Comparison of ENCODE assay signal across 30 cellular contexts in the genomic region with DNA sequence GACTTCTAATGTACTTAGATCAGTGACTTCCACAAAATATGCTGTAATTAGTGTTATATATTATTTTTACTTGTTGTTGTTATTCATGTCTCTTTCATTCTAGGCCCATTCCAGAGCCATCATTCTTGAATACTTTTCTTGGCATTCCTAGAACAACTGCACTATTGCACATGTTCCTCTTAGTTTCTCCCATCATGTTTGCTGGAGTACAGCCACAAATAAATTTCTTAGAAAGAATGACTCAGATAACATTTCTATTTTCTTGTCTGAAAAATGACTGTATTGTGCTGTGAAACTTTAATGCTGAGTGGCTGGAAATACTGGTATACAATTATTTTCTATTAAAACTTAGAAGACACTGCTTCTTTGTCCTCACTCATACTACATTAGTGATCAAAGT.
"Had no signal": no experiment of that assay in that cellular context is flagged by ENCODE, and none has a peak within 500 bp of the region (broad histone marks: within the 10 kb centered on the region; RNA-seq: fewer than 3 reads in every experiment).

No MANE protein-coding gene starts in this region.

- H3K36me3 ChIP-seq: brain microvascular endothelial cell, esophagus muscularis mucosa, WERI-Rb-1 had no signal

- H3K27ac Mint-ChIP-seq: activated B cell treated with CpG ODN at 0.5 μM for 24 hours; activated CD4-positive, alpha-beta memory T cell treated with anti-CD3 and anti-CD28 coated beads, Interleukin-2, amount 10 ng/mL, durations not matched to agents 7 days and 5 days; activated CD4-positive, alpha-beta T cell treated with anti-CD3 and anti-CD28 coated beads for 36 hours; activated CD4-positive, alpha-beta T cell treated with anti-CD3 and anti-CD28 coated beads, Interleukin-2, amount 10 ng/mL, durations not matched to agents 24 days and 14 days; activated naive CD8-positive, alpha-beta T cell; activated T-helper 17 cell treated with anti-CD3 and anti-CD28 coated beads, Interleukin-2, amount 50 U/mL, for 72 hours; dendritic cell treated with granulocyte-macrophage colony-stimulating factor and Interleukin-4, amounts not matched to agents 40 ng/mL and 50 ng/mL, for 4 days; endodermal cell; T-helper 17 cell; T-helper 2 cell treated with Interferon-gamma antibody and Interleukin-4, amounts not matched to agents 5 μg/mL and 100 μg/mL, for 36 hours had no signal

- H3K27ac ChIP-seq: brain microvascular endothelial cell, coronary artery, dorsolateral prefrontal cortex, esophagus muscularis mucosa, WERI-Rb-1 had no signal

- H3K9me3 Mint-ChIP-seq: activated CD4-positive, alpha-beta memory T cell treated with anti-CD3 and anti-CD28 coated beads, Interleukin-2, amount 10 ng/mL, durations not matched to agents 7 days and 5 days had no signal

- DNase-seq: activated B cell treated with CpG ODN at 0.5 μM for 24 hours; activated CD4-positive, alpha-beta memory T cell treated with anti-CD3 and anti-CD28 coated beads, Interleukin-2, amount 10 ng/mL, durations not matched to agents 7 days and 5 days; activated CD4-positive, alpha-beta T cell treated with anti-CD3 and anti-CD28 coated beads for 36 hours; activated CD4-positive, alpha-beta T cell treated with anti-CD3 and anti-CD28 coated beads, Interleukin-2, amount 10 ng/mL, durations not matched to agents 24 days and 14 days; activated CD4-positive, CD25-positive, alpha-beta regulatory T cell treated with anti-CD3 and anti-CD28 coated beads, Interleukin-2, amount 50 U/mL, for 72 hours; activated CD8-positive, alpha-beta memory T cell treated with anti-CD3 and anti-CD28 coated beads, Interleukin-2, amount 50 U/mL, for 48 hours; activated effector memory CD4-positive, alpha-beta T cell treated with Interleukin-2 at 50 U/mL for 16 hours; activated gamma-delta T cell treated with Interleukin-2 at 50 U/mL for 16 hours; activated naive CD4-positive, alpha-beta T cell treated with anti-CD3 and anti-CD28 coated beads, Interleukin-2, amount 50 U/mL, for 16 hours; activated naive CD4-positive, alpha-beta T cell treated with Interleukin-2 at 50 U/mL for 16 hours; activated T-cell treated with anti-CD3 and anti-CD28 coated beads, Interleukin-2, amount 50 U/mL, for 4 hours; amniotic stem cell; anterior cingulate cortex; brain microvascular endothelial cell; dorsolateral prefrontal cortex; effector memory CD4-positive, alpha-beta T cell; endodermal cell; erythroblast; head of caudate nucleus; T-helper 1 cell; T-helper 17 cell; T1000; WERI-Rb-1 had no signal

- H3K4me1 ChIP-seq: esophagus muscularis mucosa had no signal

- H3K27me3 Mint-ChIP-seq: activated B cell treated with CpG ODN at 0.5 μM for 24 hours; activated CD4-positive, alpha-beta memory T cell treated with anti-CD3 and anti-CD28 coated beads, Interleukin-2, amount 10 ng/mL, durations not matched to agents 7 days and 5 days; activated CD4-positive, alpha-beta T cell treated with anti-CD3 and anti-CD28 coated beads for 36 hours; activated CD4-positive, alpha-beta T cell treated with anti-CD3 and anti-CD28 coated beads, Interleukin-2, amount 10 ng/mL, durations not matched to agents 24 days and 14 days; activated naive CD8-positive, alpha-beta T cell; activated T-helper 17 cell treated with anti-CD3 and anti-CD28 coated beads, Interleukin-2, amount 50 U/mL, for 72 hours; central memory CD8-positive, alpha-beta T cell; dendritic cell treated with granulocyte-macrophage colony-stimulating factor and Interleukin-4, amounts not matched to agents 40 ng/mL and 50 ng/mL, for 4 days; T-helper 17 cell had no signal

- ATAC-seq: activated CD4-positive, alpha-beta T cell treated with anti-CD3 and anti-CD28 coated beads for 36 hours; activated T-cell treated with anti-CD3 and anti-CD28 coated beads, Interleukin-2, amount 50 U/mL, for 4 hours; activated T-helper 17 cell treated with anti-CD3 and anti-CD28 coated beads, Interleukin-2, amount 50 U/mL, for 72 hours; T-helper 17 cell had no signal

- H3K4me3 ChIP-seq: coronary artery, dorsolateral prefrontal cortex, esophagus muscularis mucosa had no signal

- H3K9me3 ChIP-seq: esophagus muscularis mucosa had no signal

- H3K27me3 ChIP-seq: brain microvascular endothelial cell, dorsolateral prefrontal cortex, esophagus muscularis mucosa had no signal

- H3K4me3 Mint-ChIP-seq: activated B cell treated with CpG ODN at 0.5 μM for 24 hours; activated CD4-positive, alpha-beta memory T cell treated with anti-CD3 and anti-CD28 coated beads, Interleukin-2, amount 10 ng/mL, durations not matched to agents 7 days and 5 days; activated CD4-positive, alpha-beta T cell treated with anti-CD3 and anti-CD28 coated beads for 36 hours; activated CD4-positive, alpha-beta T cell treated with anti-CD3 and anti-CD28 coated beads, Interleukin-2, amount 10 ng/mL, durations not matched to agents 24 days and 14 days; activated naive CD8-positive, alpha-beta T cell; activated T-cell treated with anti-CD3 and anti-CD28 coated beads, Interleukin-2, amount 50 U/mL, for 4 hours; activated T-helper 17 cell treated with anti-CD3 and anti-CD28 coated beads, Interleukin-2, amount 50 U/mL, for 72 hours; central memory CD8-positive, alpha-beta T cell; dendritic cell treated with granulocyte-macrophage colony-stimulating factor and Interleukin-4, amounts not matched to agents 40 ng/mL and 50 ng/mL, for 4 days; endodermal cell; T-helper 17 cell; T-helper 2 cell treated with Interferon-gamma antibody and Interleukin-4, amounts not matched to agents 5 μg/mL and 100 μg/mL, for 36 hours had no signal

- H3K4me1 Mint-ChIP-seq: activated B cell treated with CpG ODN at 0.5 μM for 24 hours; activated CD4-positive, alpha-beta memory T cell treated with anti-CD3 and anti-CD28 coated beads, Interleukin-2, amount 10 ng/mL, durations not matched to agents 7 days and 5 days; activated CD4-positive, alpha-beta T cell treated with anti-CD3 and anti-CD28 coated beads for 36 hours; activated CD4-positive, alpha-beta T cell treated with anti-CD3 and anti-CD28 coated beads, Interleukin-2, amount 10 ng/mL, durations not matched to agents 24 days and 14 days; activated T-helper 17 cell treated with anti-CD3 and anti-CD28 coated beads, Interleukin-2, amount 50 U/mL, for 72 hours; central memory CD8-positive, alpha-beta T cell; T-helper 17 cell had no signal
